Comparison of ENCODE assay signal across 19 cellular contexts in the genomic region with DNA sequence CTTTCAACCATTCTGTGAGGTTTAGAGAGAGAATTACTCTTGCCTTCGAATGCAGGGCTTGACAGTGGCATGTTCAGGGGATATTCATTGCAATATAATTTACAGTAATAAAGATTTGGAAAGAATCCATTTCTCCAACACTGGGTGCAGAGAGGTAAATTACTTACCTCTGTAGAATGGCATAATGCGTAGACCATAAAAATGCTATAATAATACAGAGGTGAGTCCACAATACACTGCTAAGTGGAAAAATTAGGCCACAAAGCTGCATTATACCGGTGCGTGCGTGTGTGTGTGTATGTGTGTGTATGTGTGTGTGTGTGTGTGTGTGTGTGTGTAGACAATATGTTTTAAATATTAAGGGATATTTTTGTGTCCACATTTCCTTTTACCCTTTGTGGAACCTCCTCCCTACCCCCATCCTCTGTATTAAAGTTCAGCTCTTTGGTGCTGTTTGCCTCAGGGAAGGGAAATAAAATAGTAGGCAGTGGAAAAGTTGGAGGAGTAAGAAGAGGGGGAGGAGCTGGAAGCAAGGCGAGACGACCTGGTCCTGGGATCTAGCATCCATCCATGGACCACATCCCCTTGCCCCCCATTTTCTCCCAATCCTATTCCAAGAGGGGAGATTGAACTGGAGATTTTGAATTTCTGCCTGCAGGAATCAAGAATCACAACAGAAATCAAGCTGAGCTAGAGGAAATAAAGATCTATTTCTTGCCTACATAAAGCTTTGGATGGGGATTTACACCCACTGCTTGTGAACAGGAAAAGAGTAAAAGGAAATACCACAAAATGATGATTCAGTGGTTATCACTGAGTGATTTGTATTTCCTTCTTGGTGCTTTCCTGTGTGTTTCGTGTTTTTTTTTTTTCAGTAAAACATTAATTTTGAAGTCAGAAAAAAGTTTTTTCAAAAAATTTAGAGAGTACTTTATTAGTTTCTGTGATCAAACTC.
A peak's percentile ranks its signal among the peaks of the same experiment; 100 is the strongest.
DNase-seq lines count a peak whose midpoint lies in the region; ATAC-seq lines count a peak whose summit lies in the region.
"Had no signal": no experiment of that assay in that cellular context is flagged by ENCODE, and none has a peak within 500 bp of the region (broad histone marks: within the 10 kb centered on the region; RNA-seq: fewer than 3 reads in every experiment).

No MANE protein-coding gene starts in this region.

- no peaks in the 10 kb centered on the region for H3K79me1 ChIP-seq in mesenchymal stem cell (replicated peaks; ENCODE audit: low read length, poor library complexity, severe bottlenecking)

- H3K9me3 ChIP-seq in BLaER1 treated with 17β-estradiol and CSF1 and Interleukin-3, amounts not matched to agents 10 nM and 100 nM (replicated peaks in 1 of 11): peaks cover 3 to 17% (median 10%) of the 10 kb centered on the region in 11 experiments; a peak in 17 of 22 replicates
- H3K9me3 ChIP-seq in mesenchymal stem cell (ENCODE audit: control insufficient read depth, low read length): no peaks in the 10 kb centered on the region
- H3K9me3 ChIP-seq in effector memory CD4-positive, alpha-beta T cell (ENCODE audit: control insufficient read depth, low read length): no peaks in the 10 kb centered on the region
- H3K9me3 ChIP-seq: left lung, MG63, sigmoid colon had no signal

- no peak overlapping the region for H2AK5ac ChIP-seq in mesenchymal stem cell (ENCODE audit: low read length, severe bottlenecking)

- DNase-seq in Jurkat, Clone E6-1 (ENCODE audit: low read depth, low spot score): peak; percentile 11
- DNase-seq in amniotic epithelial cell (ENCODE audit: low read depth): peak; percentile 41
- DNase-seq in mesenchymal stem cell: peak; percentile 11
- DNase-seq in G401 (ENCODE audit: low spot score): no peak
- no peak for DNase-seq in effector memory CD4-positive, alpha-beta T cell
- DNase-seq: activated effector memory CD4-positive, alpha-beta T cell treated with Interleukin-2 at 50 U/mL for 16 hours; caudate nucleus; GF-D8; left lung; MG63; naive B cell; sigmoid colon; stimulated activated naive CD4-positive, alpha-beta T cell treated with Interleukin-2 at 50 U/mL for 16 hours; SW 1271 had no signal

- no peak overlapping the region for H3K9ac ChIP-seq in BLaER1 treated with 17β-estradiol and CSF1 and Interleukin-3, amounts not matched to agents 10 nM and 100 nM
- no peak overlapping the region for H3K9ac ChIP-seq in mesenchymal stem cell (ENCODE audit: low read length)

- H2AFZ ChIP-seq in mesenchymal stem cell (ENCODE audit: low read depth, low read length): no peak overlapping the region
- H2AFZ ChIP-seq: GM23338, hepatocyte had no signal

- no peak overlapping the region for H2BK120ac ChIP-seq in mesenchymal stem cell (ENCODE audit: low read depth, low read length)

- 78% methylated on average over 5 of the region's 8 CpGs for WGBS in mesenchymal stem cell

- no peak overlapping the region for H3K4me3 ChIP-seq in BLaER1 treated with 17β-estradiol and CSF1 and Interleukin-3, amounts not matched to agents 10 nM and 100 nM
- no peak overlapping the region for H3K4me3 ChIP-seq in Jurkat, Clone E6-1 (ENCODE audit: low read length)
- no peak overlapping the region for H3K4me3 ChIP-seq in mesenchymal stem cell (ENCODE audit: insufficient read depth in 1 of 2, low read depth in 1 of 2, low read length in 2 of 2)
- H3K4me3 ChIP-seq in effector memory CD4-positive, alpha-beta T cell (ENCODE audit: insufficient read depth, low read depth, low read length, poor library complexity, severe bottlenecking): no peak overlapping the region
- H3K4me3 ChIP-seq: GM23338, hepatocyte, left lung, MG63, sigmoid colon had no signal

- H3K27ac ChIP-seq in BLaER1 treated with 17β-estradiol and CSF1 and Interleukin-3, amounts not matched to agents 10 nM and 100 nM: no peak overlapping the region
- no peak overlapping the region for H3K27ac ChIP-seq in mesenchymal stem cell (ENCODE audit: low read length, poor library complexity, severe bottlenecking)
- no peak overlapping the region for H3K27ac ChIP-seq in effector memory CD4-positive, alpha-beta T cell (ENCODE audit: insufficient read depth, low read length, poor library complexity, severe bottlenecking)
- H3K27ac ChIP-seq: hepatocyte, left lung, sigmoid colon had no signal

- H4K8ac ChIP-seq in mesenchymal stem cell (ENCODE audit: low read length): no peak overlapping the region

- no peak overlapping the region for H3K4ac ChIP-seq in mesenchymal stem cell (ENCODE audit: low read depth in 1 of 2, low read length in 2 of 2)

- in situ Hi-C loops in G401 (cut with HindIII; ENCODE audit: low sequenced_read_pairs): no loop called here

- no peak overlapping the region for H3K23ac ChIP-seq in mesenchymal stem cell (ENCODE audit: low read length in 2 of 2)

- no peak overlapping the region for H2BK12ac ChIP-seq in mesenchymal stem cell (ENCODE audit: low read length in 2 of 2)

- H3K36me3 ChIP-seq in BLaER1 treated with 17β-estradiol and CSF1 and Interleukin-3, amounts not matched to agents 10 nM and 100 nM: no peaks in the 10 kb centered on the region
- no peaks in the 10 kb centered on the region for H3K36me3 ChIP-seq in mesenchymal stem cell (ENCODE audit: control insufficient read depth in 1 of 2, insufficient read depth in 2 of 2, low read depth in 1 of 2, low read length in 2 of 2)
- H3K36me3 ChIP-seq in effector memory CD4-positive, alpha-beta T cell (ENCODE audit: control insufficient read depth, insufficient read depth, low read length): no peaks in the 10 kb centered on the region
- H3K36me3 ChIP-seq: left lung, MG63, sigmoid colon had no signal

- ATAC-seq in HG03457 (IDR thresholded peaks at IDR 0.05; ENCODE audit: unreplicated experiment) (no peak), GM21737 (IDR thresholded peaks at IDR 0.05; ENCODE audit: unreplicated experiment) (no peak)
- ATAC-seq: left lung had no signal

- no peaks in the 10 kb centered on the region for H3K27me3 ChIP-seq in BLaER1 treated with 17β-estradiol and CSF1 and Interleukin-3, amounts not matched to agents 10 nM and 100 nM
- H3K27me3 ChIP-seq in mesenchymal stem cell (ENCODE audit: control insufficient read depth in 1 of 2, insufficient read depth in 1 of 2, low read length in 2 of 2): no peaks in the 10 kb centered on the region
- no peaks in the 10 kb centered on the region for H3K27me3 ChIP-seq in effector memory CD4-positive, alpha-beta T cell (replicated peaks; ENCODE audit: control insufficient read depth, insufficient read depth, low read length, poor library complexity, severe bottlenecking)
- H3K27me3 ChIP-seq: hepatocyte, left lung, MG63, sigmoid colon had no signal

- H3K14ac ChIP-seq in mesenchymal stem cell (ENCODE audit: low read length in 2 of 2): no peak overlapping the region

- H3K18ac ChIP-seq in mesenchymal stem cell (ENCODE audit: low read depth in 1 of 2, low read length in 2 of 2): no peak overlapping the region

- H2BK15ac ChIP-seq in mesenchymal stem cell (ENCODE audit: low read depth, poor library complexity, severe bottlenecking): no peak overlapping the region

- no peak overlapping the region for H2BK5ac ChIP-seq in mesenchymal stem cell (ENCODE audit: low read depth, low read length, poor library complexity, severe bottlenecking)

- H3K4me1 ChIP-seq in BLaER1 treated with 17β-estradiol and CSF1 and Interleukin-3, amounts not matched to agents 10 nM and 100 nM: peaks cover 12 to 26% (median 19%) of the 10 kb centered on the region in 10 experiments
- H3K4me1 ChIP-seq in mesenchymal stem cell (ENCODE audit: control insufficient read depth, insufficient read depth, low read depth, low read length): peaks cover 2% of the 10 kb centered on the region
- peaks cover 4% of the 10 kb centered on the region for H3K4me1 ChIP-seq in effector memory CD4-positive, alpha-beta T cell (ENCODE audit: control insufficient read depth, insufficient read depth, low read length, poor library complexity, severe bottlenecking)
- H3K4me1 ChIP-seq: left lung, sigmoid colon had no signal

- H4K20me1 ChIP-seq in BLaER1 treated with 17β-estradiol and CSF1 and Interleukin-3, amounts not matched to agents 10 nM and 100 nM: no peaks in the 10 kb centered on the region

- no peak overlapping the region for H4K91ac ChIP-seq in mesenchymal stem cell (ENCODE audit: low read length)

- peak overlapping the region; percentile 54 to 86 (median 74) for H3K4me2 ChIP-seq in BLaER1 treated with 17β-estradiol and CSF1 and Interleukin-3, amounts not matched to agents 10 nM and 100 nM
- no peak overlapping the region for H3K4me2 ChIP-seq in mesenchymal stem cell (ENCODE audit: low read length, poor library complexity, severe bottlenecking)
- H3K4me2 ChIP-seq: GM23338, hepatocyte had no signal

Comparison
In these comparisons a context has a peak if more than half of its experiments do, and no peak if none do; other contexts are left out.
1. DNase-seq: peak in Jurkat, Clone E6-1 (single experiment), amniotic epithelial cell (single experiment) and mesenchymal stem cell (single experiment); none in G401 (single experiment) and effector memory CD4-positive, alpha-beta T cell (0 of 3).